In the genomic region with DNA sequence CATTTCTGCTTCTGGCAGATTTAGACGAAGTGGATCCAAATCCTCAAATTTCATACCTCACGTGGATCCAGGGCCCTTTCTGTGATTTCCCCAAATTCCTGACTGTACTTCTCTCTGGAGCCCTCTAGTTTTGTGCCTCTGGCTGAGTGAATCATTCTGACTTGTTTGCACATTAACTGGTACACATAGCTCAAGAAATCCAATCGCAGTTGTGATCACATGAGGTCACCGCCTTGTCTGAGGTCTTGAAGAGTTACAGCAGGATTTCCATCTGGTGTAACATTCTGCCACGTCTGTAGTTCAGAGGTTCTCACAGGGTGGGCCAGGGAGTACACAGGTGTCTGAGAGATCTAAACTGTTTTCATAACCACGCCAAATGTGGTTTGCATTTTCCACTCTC, we compare ENCODE assay signal across 14 cellular contexts.
DNase-seq lines count a peak whose midpoint lies in the region; ATAC-seq and TF ChIP-seq lines count a peak whose summit lies in the region.
"Had no signal": no experiment of that assay in that cellular context is flagged by ENCODE, and none has a peak within 500 bp of the region (broad histone marks: within the 10 kb centered on the region; RNA-seq: fewer than 3 reads in every experiment).

No MANE protein-coding gene starts in this region.

- no peak for TF ChIP-seq CTCF in AG10803 (conservative IDR thresholded peaks at IDR 0.05; ENCODE audit: low read length)
- no peak for TF ChIP-seq CTCF in HFF-Myc (IDR thresholded peaks at IDR 0.05; ENCODE audit: low read depth, low read length, missing control alignments)
- TF ChIP-seq CTCF in mucosa of descending colon (IDR thresholded peaks at IDR 0.05), result no peak
- TF ChIP-seq CTCF in BE2C (IDR thresholded peaks at IDR 0.05; ENCODE audit: low read depth, low read length), result no peak

- H3K9me3 ChIP-seq in mucosa of descending colon, result no peaks in the 10 kb centered on the region
- no peaks in the 10 kb centered on the region for H3K9me3 ChIP-seq in BE2C
- H3K9me3 ChIP-seq: adrenal gland had no signal

- H3K4me1 ChIP-seq in mucosa of descending colon (ENCODE audit: low read depth), result peaks cover 9% of the 10 kb centered on the region
- no peaks in the 10 kb centered on the region for H3K4me1 ChIP-seq in BE2C
- H3K4me1 ChIP-seq: adrenal gland had no signal

- peak; percentile 48 for ATAC-seq in mucosa of descending colon
- ATAC-seq in GM21529 (IDR thresholded peaks at IDR 0.05; ENCODE audit: unreplicated experiment), result no peak
- ATAC-seq: stimulated activated effector memory CD8-positive, alpha-beta T cell treated with anti-CD3 and anti-CD28 coated beads, Interleukin-12 subunit alpha, Interleukin-12 subunit beta, amount 100 ng/mL, for 72 hours had no signal

- DNase-seq in AG10803 (ENCODE audit: low read depth) (peak; percentile 88), HFF-Myc (ENCODE audit: extremely low read depth, low read depth) (peak; percentile 27), ecto neural progenitor cell (ENCODE audit: low spot score) (peak; percentile 20), mucosa of descending colon (no peak), NCI-H1436 treated with DMSO at 0.1 percent for 48 hours (lab: John Stamatoyannopoulos, UW) (no peak), EL (no peak), BE2C (no peak)
- DNase-seq: adrenal gland, DND-41, erythroblast, NCI-H187 treated with DMSO at 0.1 percent for 48 hours, T-helper 2 cell had no signal

- intact Hi-C loops in mucosa of descending colon (cut with DNase I, micrococcal nuclease), result no loop called here

- no peaks in the 10 kb centered on the region for H3K36me3 ChIP-seq in mucosa of descending colon (ENCODE audit: low read depth)
- H3K36me3 ChIP-seq in BE2C, result no peaks in the 10 kb centered on the region
- H3K36me3 ChIP-seq: adrenal gland had no signal

- H3K27me3 ChIP-seq in BE2C, result no peaks in the 10 kb centered on the region
- H3K27me3 ChIP-seq: adrenal gland had no signal

- H3K4me3 ChIP-seq in AG10803 (ENCODE audit: low read length), result no peak overlapping the region
- no peak overlapping the region for H3K4me3 ChIP-seq in HFF-Myc (replicated peaks; ENCODE audit: low read depth, low read length)
- H3K4me3 ChIP-seq in mucosa of descending colon, result no peak overlapping the region
- H3K4me3 ChIP-seq in BE2C (ENCODE audit: low read depth, low read length), result no peak overlapping the region
- H3K4me3 ChIP-seq: adrenal gland had no signal

Comparison
In these comparisons a context has a peak if more than half of its experiments do, and no peak if none do; other contexts are left out.
1. DNase-seq: peak in AG10803 (single experiment), HFF-Myc (single experiment) and ecto neural progenitor cell (single experiment); none in mucosa of descending colon (0 of 3), NCI-H1436 treated with DMSO at 0.1 percent for 48 hours (single experiment), EL (single experiment) and BE2C (single experiment).